1 cellular context compared by ENCODE assay signal in the genomic region with DNA sequence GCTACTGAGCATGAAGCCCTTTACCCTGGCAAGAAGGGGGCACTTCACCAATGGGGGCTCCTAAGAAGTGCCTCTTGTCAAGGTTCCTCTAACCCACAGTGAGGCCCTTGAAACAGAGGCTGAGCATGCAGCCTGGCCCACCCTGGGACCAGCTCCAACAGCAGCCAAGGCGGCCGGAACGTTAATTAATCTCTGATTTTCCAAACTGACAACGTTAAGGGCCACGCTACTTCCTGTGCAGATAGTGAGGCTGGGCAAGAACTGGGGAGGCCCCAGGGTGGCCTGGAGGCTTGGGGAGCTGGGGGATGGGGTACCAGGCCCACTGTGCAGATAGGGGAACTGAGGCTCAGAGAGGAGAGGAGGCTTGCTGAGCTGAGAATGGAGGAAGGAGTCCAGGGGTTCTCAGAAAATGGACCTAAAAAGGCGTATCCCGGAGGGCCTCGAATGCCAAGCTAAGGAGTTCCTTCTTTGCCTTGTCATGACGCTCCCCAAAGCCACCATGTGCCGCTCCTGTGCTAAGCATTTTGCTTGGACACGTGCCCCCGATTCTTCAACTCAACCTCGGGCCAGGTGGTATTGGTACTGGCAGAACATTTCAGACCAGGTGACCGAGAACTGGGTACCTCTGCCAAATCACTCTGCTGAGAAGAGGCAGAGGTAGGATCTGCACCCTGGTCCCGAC.
TF ChIP-seq lines count a peak whose summit lies in the region.

No MANE protein-coding gene starts in this region.

TF ChIP-seq in HepG2, 621 proteins besides CTCF, POLR2A, EP300 and RAD21 (continued from another document):
- TF ChIP-seq ZBTB4 (CRISPR knock-in tag; IDR thresholded peaks at IDR 0.05; ENCODE audit: borderline replicate concordance) (no peak), MAF1 (CRISPR knock-in tag; IDR thresholded peaks at IDR 0.05; ENCODE audit: borderline replicate concordance) (no peak), TAF1 (CRISPR knock-in tag; IDR thresholded peaks at IDR 0.05) (no peak), SP2 (CRISPR knock-in tag; IDR thresholded peaks at IDR 0.05) (no peak), TEF (CRISPR knock-in tag; IDR thresholded peaks at IDR 0.05) (no peak), CBX2 (IDR thresholded peaks at IDR 0.05; ENCODE audit: low read depth, low read length) (no peak), CBX2 (CRISPR knock-in tag; IDR thresholded peaks at IDR 0.05; ENCODE audit: low read depth) (no peak)
- TF ChIP-seq, protein P1, sequence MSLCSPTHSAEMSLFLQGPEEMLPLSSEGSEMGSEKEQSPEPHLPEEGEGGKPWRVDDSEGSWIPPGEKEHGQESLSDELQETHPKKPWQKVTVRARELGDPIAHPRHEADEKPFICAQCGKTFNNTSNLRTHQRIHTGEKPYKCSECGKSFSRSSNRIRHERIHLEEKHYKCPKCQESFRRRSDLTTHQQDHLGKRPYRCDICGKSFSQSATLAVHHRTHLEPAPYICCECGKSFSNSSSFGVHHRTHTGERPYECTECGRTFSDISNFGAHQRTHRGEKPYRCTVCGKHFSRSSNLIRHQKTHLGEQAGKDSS (CRISPR knock-in tag; IDR thresholded peaks at IDR 0.05; ENCODE audit: borderline replicate concordance, low read depth) = no peak
TF ChIP-seq in HepG2: peak in this region for 0.
